In genomic region chr14:65210827-65211192, GRCh38 we compare ENCODE assay signal across 15 cellular contexts.
DNase-seq lines count a peak whose midpoint lies in the region; ATAC-seq, FAIRE-seq and TF ChIP-seq lines count a peak whose summit lies in the region.
"Had no signal": no experiment of that assay in that cellular context is flagged by ENCODE, and none has a peak within 500 bp of the region (broad histone marks: within the 10 kb centered on the region; RNA-seq: fewer than 3 reads in every experiment).

No MANE protein-coding gene starts in this region.

- H3K36me3 ChIP-seq in Loucy (ENCODE audit: insufficient read depth, low read length) (no peaks in the 10 kb centered on the region), adipocyte (ENCODE audit: control insufficient read depth, insufficient read depth, low read length, severe bottlenecking) (no peaks in the 10 kb centered on the region)
- H3K36me3 ChIP-seq: vagina had no signal

- no peak for ATAC-seq in activated CD4-positive, alpha-beta T cell treated with anti-CD3 and anti-CD28 coated beads for 36 hours
- no peak for ATAC-seq in naive B cell (ENCODE audit: low read depth in 2 of 2)
- no peak for ATAC-seq in GM18858 (IDR thresholded peaks at IDR 0.05; ENCODE audit: unreplicated experiment)

- H3K4me2 ChIP-seq in Loucy (ENCODE audit: low read depth, low read length, poor library complexity, severe bottlenecking), result peak overlapping the region; percentile 71

- peak overlapping the region; percentile 56 for H3K27ac Mint-ChIP-seq in activated CD4-positive, alpha-beta T cell treated with anti-CD3 and anti-CD28 coated beads for 36 hours
- H3K27ac Mint-ChIP-seq in naive B cell (peak overlapping the region in 4 of 6 donors; percentile 92 to 98 (median 94)), glutamatergic neuron (ENCODE audit: unreplicated experiment) (no peak overlapping the region)
- H3K27ac Mint-ChIP-seq: endodermal cell had no signal

- H3K4me1 Mint-ChIP-seq in activated CD4-positive, alpha-beta T cell treated with anti-CD3 and anti-CD28 coated beads for 36 hours, result peaks cover 48% of the 10 kb centered on the region
- H3K4me1 Mint-ChIP-seq in naive B cell (peaks cover 60 to 78% (median 71%) of the 10 kb centered on the region in 3 donors), glutamatergic neuron (ENCODE audit: low read depth, unreplicated experiment) (no peaks in the 10 kb centered on the region)

- no peak for DNase-seq in activated CD4-positive, alpha-beta T cell treated with anti-CD3 and anti-CD28 coated beads for 36 hours
- DNase-seq in activated CD4-positive, alpha-beta T cell treated with anti-CD3 and anti-CD28 coated beads, Interleukin-2, amount 50 U/mL, for 48 hours, result no peak
- DNase-seq in adipocyte (ENCODE audit: low read depth), result peak; percentile 41
- no peak for DNase-seq in naive B cell
- DNase-seq in glutamatergic neuron, result no peak
- no peak for DNase-seq in GM12892 (ENCODE audit: insufficient read length)
- DNase-seq: DMS79 treated with DMSO at 0.1 percent for 48 hours, endodermal cell, GOT3, head of caudate nucleus, NCI-H1092 treated with DMSO at 0.1 percent for 48 hours had no signal

- CTCF ChIA-PET in activated CD4-positive, alpha-beta T cell treated with anti-CD3 and anti-CD28 coated beads for 36 hours (lab: Charles Lee), result interaction anchor here (0.6 to 1.0 kb wide), 3 partner anchors 46 to 638 kb away, joined by 3 to 4 read pairs (median 3); no protein-coding TSS in a partner anchor

- H3K79me2 ChIP-seq in Loucy (ENCODE audit: insufficient read depth, low read length), result no peaks in the 10 kb centered on the region

- H3K4me1 ChIP-seq in Loucy (ENCODE audit: insufficient read depth, low read length, poor library complexity, severe bottlenecking), result peaks cover 57% of the 10 kb centered on the region
- H3K4me1 ChIP-seq in adipocyte (ENCODE audit: control insufficient read depth, insufficient read depth, low read length), result peaks cover 30% of the 10 kb centered on the region

- H4K20me1 ChIP-seq in Loucy (ENCODE audit: insufficient read depth, low read length, poor library complexity, severe bottlenecking), result no peaks in the 10 kb centered on the region

- H3K9ac ChIP-seq in Loucy (ENCODE audit: low read depth, low read length, poor library complexity, severe bottlenecking) (peak overlapping the region; percentile 39), adipocyte (ENCODE audit: low read length) (peak overlapping the region; percentile 74)

- peaks cover 2% of the 10 kb centered on the region for H3K36me3 Mint-ChIP-seq in activated CD4-positive, alpha-beta T cell treated with anti-CD3 and anti-CD28 coated beads for 36 hours (ENCODE audit: low read depth)
- H3K36me3 Mint-ChIP-seq in naive B cell, result no peaks in the 10 kb centered on the region
- no peaks in the 10 kb centered on the region for H3K36me3 Mint-ChIP-seq in glutamatergic neuron (ENCODE audit: unreplicated experiment)
- H3K36me3 Mint-ChIP-seq: brain had no signal

- H3K9me3 ChIP-seq in Loucy (ENCODE audit: insufficient read depth, low read depth, low read length) (no peaks in the 10 kb centered on the region), adipocyte (ENCODE audit: control insufficient read depth, low read length) (no peaks in the 10 kb centered on the region)
- H3K9me3 ChIP-seq: vagina had no signal

- H3K4me3 ChIP-seq in Loucy (ENCODE audit: low read length, poor library complexity, severe bottlenecking), result peak overlapping the region; percentile 50
- peak overlapping the region; percentile 58 for H3K4me3 ChIP-seq in adipocyte (ENCODE audit: low read length)
- H3K4me3 ChIP-seq: vagina had no signal

- no peak for TF ChIP-seq POLR2A in GM12892 (IDR thresholded peaks at IDR 0.05; ENCODE audit: low read depth, low read length)

- no peaks in the 10 kb centered on the region for H3K9me2 ChIP-seq in Loucy (replicated peaks; ENCODE audit: low read depth, low read length)

- H3K27me3 Mint-ChIP-seq in activated CD4-positive, alpha-beta T cell treated with anti-CD3 and anti-CD28 coated beads for 36 hours, result no peaks in the 10 kb centered on the region
- no peaks in the 10 kb centered on the region for H3K27me3 Mint-ChIP-seq in naive B cell
- H3K27me3 Mint-ChIP-seq in glutamatergic neuron (ENCODE audit: unreplicated experiment), result peaks cover 8% of the 10 kb centered on the region

- H3F3A ChIP-seq in Loucy (ENCODE audit: low read depth), result peaks cover 11% of the 10 kb centered on the region; the same call in 1 of the 2 replicates

- POLR2A ChIA-PET in activated CD4-positive, alpha-beta T cell treated with anti-CD3 and anti-CD28 coated beads for 36 hours (lab: Charles Lee), result interaction anchor here (0.7 kb wide), 1 partner anchor 54 kb away, joined by 3 read pairs; no protein-coding TSS in a partner anchor

- H3K4me3 Mint-ChIP-seq in activated CD4-positive, alpha-beta T cell treated with anti-CD3 and anti-CD28 coated beads for 36 hours, result no peak overlapping the region
- H3K4me3 Mint-ChIP-seq in naive B cell (peak overlapping the region in 4 of 8 donors; percentile 48 to 84 (median 76)), glutamatergic neuron (ENCODE audit: unreplicated experiment) (no peak overlapping the region)
- H3K4me3 Mint-ChIP-seq: brain, endodermal cell had no signal

- H2AFZ ChIP-seq in Loucy (ENCODE audit: low read length), result no peak overlapping the region

- intact Hi-C loops in activated CD4-positive, alpha-beta T cell treated with anti-CD3 and anti-CD28 coated beads for 36 hours (cut with DNase I, micrococcal nuclease), result no loop called here

- TF ChIP-seq CTCF in Loucy (conservative IDR thresholded peaks at IDR 0.05; ENCODE audit: low read length) (no peak), glutamatergic neuron (IDR thresholded peaks at IDR 0.05; ENCODE audit: partially characterized antibody, unreplicated experiment) (no peak)

- H3K27me3 ChIP-seq in Loucy (ENCODE audit: insufficient read depth, low read length, poor library complexity, severe bottlenecking) (no peaks in the 10 kb centered on the region), adipocyte (replicated peaks; ENCODE audit: control insufficient read depth, insufficient read depth, low read length) (no peaks in the 10 kb centered on the region)
- H3K27me3 ChIP-seq: vagina had no signal

- FAIRE-seq in GM12892 (lab: Jason Lieb, UNC), result no peak

- no peaks in the 10 kb centered on the region for H3K9me3 Mint-ChIP-seq in activated CD4-positive, alpha-beta T cell treated with anti-CD3 and anti-CD28 coated beads for 36 hours (ENCODE audit: low read depth)
- H3K9me3 Mint-ChIP-seq in naive B cell, result no peaks in the 10 kb centered on the region
- no peaks in the 10 kb centered on the region for H3K9me3 Mint-ChIP-seq in glutamatergic neuron (ENCODE audit: unreplicated experiment)
